ENCODE assay signal across 16 cellular contexts in the genomic region with DNA sequence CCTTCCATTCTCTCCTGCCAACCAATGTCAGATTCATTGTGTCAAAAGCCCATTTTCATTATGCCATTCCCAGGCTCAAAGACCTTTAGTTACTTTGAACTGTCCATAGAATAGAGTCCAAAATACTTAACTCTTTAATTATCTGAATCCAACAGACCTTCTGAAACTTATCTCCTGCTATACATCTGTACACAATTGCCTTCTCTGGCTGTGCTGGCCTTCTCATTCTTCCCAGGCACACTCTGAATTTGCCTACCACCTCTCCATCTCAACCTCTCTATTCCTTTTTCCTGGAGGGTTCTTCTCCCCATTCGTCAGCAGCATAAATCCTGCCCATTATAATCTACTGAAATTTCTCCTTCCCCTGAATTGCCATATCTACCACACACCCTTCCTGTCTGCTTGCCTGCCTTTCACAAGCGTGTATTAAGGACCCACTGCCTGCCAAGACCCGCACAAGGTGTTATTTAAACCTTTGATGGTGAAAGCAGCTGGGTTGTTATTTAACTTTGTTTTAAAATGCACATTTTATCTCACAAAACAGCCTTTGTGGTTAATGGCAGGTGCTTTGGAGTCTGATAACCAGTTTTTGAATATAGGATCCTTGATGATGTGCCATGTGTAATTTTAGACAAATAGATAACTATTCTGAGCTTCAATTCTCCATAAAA.
"Had no signal": no experiment of that assay in that cellular context is flagged by ENCODE, and none has a peak within 500 bp of the region (broad histone marks: within the 10 kb centered on the region; RNA-seq: fewer than 3 reads in every experiment).

No MANE protein-coding gene starts in this region.

- H3K36me3 ChIP-seq: breast epithelium, colonic mucosa, pancreas had no signal

- ATAC-seq: activated T-cell treated with anti-CD3 and anti-CD28 coated beads, Interleukin-2, amount 50 U/mL, for 72 hours; gastroesophageal sphincter had no signal

- H3K27ac ChIP-seq: breast epithelium, colonic mucosa, gastroesophageal sphincter, pancreas, tibial artery had no signal

- H3K9me3 ChIP-seq: breast epithelium, colonic mucosa, gastroesophageal sphincter, pancreas, tibial artery had no signal

- H3K4me1 ChIP-seq: breast epithelium had no signal

- DNase-seq: activated CD4-positive, alpha-beta memory T cell treated with anti-CD3 and anti-CD28 coated beads, Interleukin-2, amount 10 ng/mL, durations not matched to agents 7 days and 5 days; activated CD4-positive, alpha-beta T cell treated with anti-CD3 and anti-CD28 coated beads for 48 hours; activated effector memory CD4-positive, alpha-beta T cell treated with Interleukin-2 at 50 U/mL for 16 hours; activated naive CD4-positive, alpha-beta T cell treated with anti-CD3 and anti-CD28 coated beads for 36 hours; activated naive CD8-positive, alpha-beta T cell treated with anti-CD3 and anti-CD28 coated beads, Interleukin-2, amount 10 ng/mL, durations not matched to agents 7 days and 5 days; activated T-cell treated with anti-CD3 and anti-CD28 coated beads, Interleukin-2, amount 50 U/mL, for 72 hours; amniotic stem cell; head of caudate nucleus; islet precursor cell; stimulated activated CD4-positive, alpha-beta T cell treated with anti-CD3 and anti-CD28 coated beads, Interleukin-12 subunit alpha, Interleukin-12 subunit beta, amount 100 ng/mL, for 4 hours; stimulated activated CD4-positive, alpha-beta T cell treated with anti-CD3 and anti-CD28 coated beads, Interleukin-4, amount 100 ng/mL, for 4 hours; tibial artery had no signal

- H3K27me3 ChIP-seq: breast epithelium, colonic mucosa, gastroesophageal sphincter, pancreas, tibial artery had no signal

- H3K4me3 ChIP-seq: breast epithelium, colonic mucosa, gastroesophageal sphincter, pancreas, tibial artery had no signal
